18 cellular contexts compared by ENCODE assay signal in the genomic region with DNA sequence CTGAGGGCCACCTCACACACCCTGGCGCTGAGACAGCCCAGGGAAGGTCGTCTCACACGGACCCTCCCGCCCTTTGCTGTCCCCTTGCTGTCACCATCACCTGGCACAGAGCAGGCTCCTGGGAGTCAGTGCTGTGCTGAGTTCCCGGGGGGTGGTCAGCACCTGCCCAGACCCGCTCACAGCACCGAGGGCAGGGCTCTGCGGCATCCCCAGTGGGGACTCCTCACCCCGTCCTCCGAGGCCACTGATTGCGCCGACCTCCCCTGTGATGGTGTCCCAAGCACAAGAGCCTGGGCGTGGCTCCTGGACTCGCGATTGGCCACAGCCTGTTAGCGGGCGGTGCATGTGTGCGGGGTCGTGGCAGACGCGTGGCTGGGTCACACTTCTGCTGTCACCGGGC.
DNase-seq lines count a peak whose midpoint lies in the region; ATAC-seq and TF ChIP-seq lines count a peak whose summit lies in the region.
"Had no signal": no experiment of that assay in that cellular context is flagged by ENCODE, and none has a peak within 500 bp of the region (broad histone marks: within the 10 kb centered on the region; RNA-seq: fewer than 3 reads in every experiment).

No MANE protein-coding gene starts in this region.

- no peaks in the 10 kb centered on the region for H3K27me3 Mint-ChIP-seq in activated T-cell treated with anti-CD3 and anti-CD28 coated beads, Interleukin-2, amount 50 U/mL, for 24 hours
- H3K27me3 Mint-ChIP-seq in memory B cell, result no peaks in the 10 kb centered on the region

- H2AFZ ChIP-seq in OCI-LY1 (ENCODE audit: low read length), result no peak overlapping the region

- no peaks in the 10 kb centered on the region for H3K27me3 ChIP-seq in OCI-LY1 (ENCODE audit: insufficient read depth, low read length)

- peak overlapping the region; percentile 81 for H3K9ac ChIP-seq in OCI-LY1 (ENCODE audit: low read length)

- 0 out of 2 replicates have a peak, but pooled peaks cover 3% of the 10 kb centered on the region for H3F3A ChIP-seq in OCI-LY1 (ENCODE audit: insufficient read depth, low read length)

- no peaks in the 10 kb centered on the region for H4K20me1 ChIP-seq in OCI-LY1 (ENCODE audit: insufficient read depth, low read length)

- no peaks in the 10 kb centered on the region for H3K9me2 ChIP-seq in OCI-LY1 (ENCODE audit: low read depth, low read length)

- no peak overlapping the region for H3K4me3 Mint-ChIP-seq in activated T-cell treated with anti-CD3 and anti-CD28 coated beads, Interleukin-2, amount 50 U/mL, for 24 hours
- peak overlapping the region; percentile 34 for H3K4me3 Mint-ChIP-seq in memory B cell
- H3K4me3 Mint-ChIP-seq: H9 had no signal

- H3K36me3 ChIP-seq in OCI-LY1 (ENCODE audit: insufficient read depth, low read length), result peaks cover 59% of the 10 kb centered on the region

- no peak overlapping the region for H3K4me3 ChIP-seq in OCI-LY1 (ENCODE audit: low read depth, low read length, poor library complexity, severe bottlenecking)

- H3K27ac ChIP-seq in OCI-LY1 (ENCODE audit: low read depth, low read length, poor library complexity, severe bottlenecking), result peak overlapping the region; percentile 99
- H3K27ac ChIP-seq: C4-2B had no signal

- H3K36me3 Mint-ChIP-seq in activated T-cell treated with anti-CD3 and anti-CD28 coated beads, Interleukin-2, amount 50 U/mL, for 24 hours (ENCODE audit: low read depth), result peaks cover 90% of the 10 kb centered on the region
- peaks cover 20% of the 10 kb centered on the region for H3K36me3 Mint-ChIP-seq in memory B cell

- H3K9me3 Mint-ChIP-seq in activated T-cell treated with anti-CD3 and anti-CD28 coated beads, Interleukin-2, amount 50 U/mL, for 24 hours, result no peaks in the 10 kb centered on the region
- H3K9me3 Mint-ChIP-seq in memory B cell, result no peaks in the 10 kb centered on the region
- H3K9me3 Mint-ChIP-seq: H9 had no signal

- peak overlapping the region; percentile 74 for H3K27ac Mint-ChIP-seq in activated T-cell treated with anti-CD3 and anti-CD28 coated beads, Interleukin-2, amount 50 U/mL, for 24 hours
- H3K27ac Mint-ChIP-seq in memory B cell, result peak overlapping the region; percentile 78

- no peaks in the 10 kb centered on the region for H3K79me2 ChIP-seq in OCI-LY1 (ENCODE audit: insufficient read depth, low read length)

- TF ChIP-seq CTCF in OCI-LY1 (IDR thresholded peaks at IDR 0.05; ENCODE audit: low read length), result no peak

- peaks cover 19% of the 10 kb centered on the region for H3K4me1 Mint-ChIP-seq in activated T-cell treated with anti-CD3 and anti-CD28 coated beads, Interleukin-2, amount 50 U/mL, for 24 hours (ENCODE audit: low read depth)
- H3K4me1 Mint-ChIP-seq in memory B cell, result peaks cover 54% of the 10 kb centered on the region

- H3K9me3 ChIP-seq in OCI-LY1 (ENCODE audit: low read length), result no peaks in the 10 kb centered on the region
- H3K9me3 ChIP-seq: Caco-2 had no signal

- ATAC-seq in memory B cell (ENCODE audit: low read depth) (no peak), HG02642 (IDR thresholded peaks at IDR 0.05; ENCODE audit: poor library complexity, unreplicated experiment) (no peak)
- ATAC-seq: Panc1, Right ventricle myocardium inferior had no signal

- H3K4me1 ChIP-seq in OCI-LY1 (ENCODE audit: insufficient read depth, low read length, severe bottlenecking), result peaks cover 80% of the 10 kb centered on the region

- H3K4me2 ChIP-seq in OCI-LY1 (ENCODE audit: low read length), result peak overlapping the region; percentile 61; the same call in 1 of the 2 replicates

- no peak for DNase-seq in activated T-cell treated with anti-CD3 and anti-CD28 coated beads, Interleukin-2, amount 50 U/mL, for 24 hours
- no peak for DNase-seq in activated T-cell treated with anti-CD3 and anti-CD28 coated beads, Interleukin-2, amount 50 U/mL, for 1 hour
- DNase-seq in memory B cell (ENCODE audit: low spot score in 2 of 2) (no peak), COLO829 (ENCODE audit: low spot score) (no peak)
- no peak for DNase-seq in effector CD4-positive, alpha-beta T cell
- no peak for DNase-seq in stimulated activated CD4-positive, alpha-beta T cell treated with anti-CD3 and anti-CD28 coated beads, Interleukin-4, amount 100 ng/mL, for 24 hours
- DNase-seq: Caco-2, DMS153, EL, H9, NCI-H1436 treated with DMSO at 0.1 percent for 48 hours, NCI-H2081, NCI-H510A treated with DMSO at 0.1 percent for 48 hours had no signal
